28 cellular contexts compared by ENCODE assay signal in genomic region chr11:102830328-102830727, GRCh38. TPM values are rescaled to one million over a fixed set of nuclear protein-coding genes. Genes with fewer than 3 reads are reported as not detected.
DNase-seq lines count a peak whose midpoint lies in the region; ATAC-seq, FAIRE-seq and TF ChIP-seq lines count a peak whose summit lies in the region.
"Had no signal": no experiment of that assay in that cellular context is flagged by ENCODE, and none has a peak within 500 bp of the region (broad histone marks: within the 10 kb centered on the region; RNA-seq: fewer than 3 reads in every experiment).

No MANE protein-coding gene starts in this region.

- no peak overlapping the region for H3K9ac ChIP-seq in IMR-90 (ENCODE audit: low read depth, low read length)
- H3K9ac ChIP-seq: KMS-11 had no signal

- POLR2A ChIA-PET in IMR-90 (lab: Charles Lee; ENCODE audit: unreplicated experiment), result no interaction called here

- intact Hi-C loops in IMR-90 (cut with micrococcal nuclease), result no loop called here

- H3K4ac ChIP-seq in IMR-90 (ENCODE audit: low read depth, low read length), result no peak overlapping the region

- CTCF ChIA-PET in IMR-90 (lab: Yijun Ruan, JAX), result interaction anchor here (1.8 kb wide), 1 partner anchor 84 kb away, joined by 5 read pairs; no protein-coding TSS in a partner anchor

- no peak for TF ChIP-seq RAD21 in IMR-90 (IDR thresholded peaks at IDR 0.05; ENCODE audit: low read length)

- H3K56ac ChIP-seq in IMR-90 (ENCODE audit: extremely low read depth, insufficient read depth, low read length), result no peak overlapping the region

- no peak overlapping the region for H2AK5ac ChIP-seq in IMR-90 (ENCODE audit: low read depth, low read length)

- H4K8ac ChIP-seq in IMR-90 (ENCODE audit: low read depth in 2 of 2, low read length in 2 of 2), result no peak overlapping the region

- no peak overlapping the region for H4K91ac ChIP-seq in IMR-90 (ENCODE audit: insufficient read depth, low read depth, low read length)

- peaks cover 3% of the 10 kb centered on the region; the same call in 1 of the 2 replicates for H3K9me3 ChIP-seq in IMR-90 (ENCODE audit: control insufficient read depth, insufficient read depth, low read length)
- H3K9me3 ChIP-seq: gastrocnemius medialis, tibial artery had no signal

- no CpG with 5 or more reads among the region's 2 CpGs for WGBS in IMR-90 (ENCODE audit: extremely low coverage in 2 of 2, insufficient read length in 1 of 2), 2 experiments

- no peaks in the 10 kb centered on the region for H3K4me1 ChIP-seq in IMR-90 (ENCODE audit: control insufficient read depth, insufficient read depth, low read length)
- H3K4me1 ChIP-seq: gastrocnemius medialis, tibial artery had no signal

- FAIRE-seq in bronchial epithelial cell (lab: Jason Lieb, UNC) (peak; percentile 87), H54 (lab: Jason Lieb, UNC) (no peak)
- FAIRE-seq: A204.1, G401.6 had no signal

- dilution Hi-C loops in IMR-90 (cut with HindIII; ENCODE audit: low sequenced_read_pairs, unreplicated experiment), result no loop called here

- no peak overlapping the region for H3K27ac ChIP-seq in IMR-90 (ENCODE audit: insufficient read depth, low read length)
- H3K27ac ChIP-seq: gastrocnemius medialis, KMS-11, RWPE1, SK-N-MC, tibial artery had no signal

- DNase-seq in AG10803 (ENCODE audit: low read depth) (peak; percentile 61), IMR-90 (peak; percentile 29), bronchial epithelial cell (ENCODE audit: low read depth) (peak; percentile 93), iris pigment epithelial cell (ENCODE audit: low read depth) (peak; percentile 50), H54 (ENCODE audit: insufficient read length, low spot score) (no peak), NCI-H2196 (lab: John Stamatoyannopoulos, UW; ENCODE audit: unreplicated experiment) (no peak), cortex of kidney (lab: John Stamatoyannopoulos, UW) (no peak)
- DNase-seq: activated CD8-positive, alpha-beta T cell treated with anti-CD3 and anti-CD28 coated beads, Interleukin-2, amount 10 ng/mL, durations not matched to agents 7 days and 5 days; activated T-cell treated with anti-CD3 and anti-CD28 coated beads for 4 hours; gastrocnemius medialis; H9; naive thymus-derived CD4-positive, alpha-beta T cell; NCI-H345; NCI-H748 treated with DMSO at 0.1 percent for 48 hours; nucleus accumbens; stimulated activated naive CD8-positive, alpha-beta T cell treated with anti-CD3 and anti-CD28 coated beads, Interleukin-15, amount 100 ng/mL, for 72 hours; T-helper 2 cell; tibial artery had no signal

- TF ChIP-seq CTCF in AG10803 (conservative IDR thresholded peaks at IDR 0.05; ENCODE audit: low read length), result no peak
- no peak for TF ChIP-seq CTCF in IMR-90 (conservative IDR thresholded peaks at IDR 0.05; ENCODE audit: low read depth, low read length)
- TF ChIP-seq CTCF in bronchial epithelial cell (IDR thresholded peaks at IDR 0.05; ENCODE audit: insufficient read depth, low read length, severe bottlenecking), result no peak

- 0 out of 2 replicates have a peak, but pooled peaks cover 2% of the 10 kb centered on the region for H3K9me1 ChIP-seq in IMR-90 (ENCODE audit: insufficient read depth, low read length)

- no peaks in the 10 kb centered on the region for H4K20me1 ChIP-seq in IMR-90 (ENCODE audit: insufficient read depth, low read length)

- H3K27me3 ChIP-seq in IMR-90 (ENCODE audit: control insufficient read depth, insufficient read depth, low read length), result no peaks in the 10 kb centered on the region; the same call in 1 of the 2 replicates
- no peaks in the 10 kb centered on the region for H3K27me3 ChIP-seq in bronchial epithelial cell (ENCODE audit: control insufficient read depth, insufficient read depth, low read length)
- H3K27me3 ChIP-seq: gastrocnemius medialis had no signal

- no peak overlapping the region for H2BK15ac ChIP-seq in IMR-90 (ENCODE audit: low read depth, low read length)

- no peaks in the 10 kb centered on the region for H3K36me3 ChIP-seq in IMR-90 (ENCODE audit: control insufficient read depth, insufficient read depth, low read length)
- no peaks in the 10 kb centered on the region for H3K36me3 ChIP-seq in bronchial epithelial cell (ENCODE audit: control insufficient read depth, insufficient read depth, low read length)
- H3K36me3 ChIP-seq: gastrocnemius medialis, tibial artery had no signal

- H2BK120ac ChIP-seq in IMR-90 (ENCODE audit: low read depth, low read length), result no peak overlapping the region

- H3K18ac ChIP-seq in IMR-90 (ENCODE audit: low read depth, low read length), result no peak overlapping the region

- ATAC-seq in IMR-90 (ENCODE audit: low read depth) (no peak), HG03095 (IDR thresholded peaks at IDR 0.05; ENCODE audit: unreplicated experiment) (no peak)
- ATAC-seq: activated CD8-positive, alpha-beta T cell treated with anti-CD3 and anti-CD28 coated beads, Interleukin-2, amount 10 ng/mL, durations not matched to agents 7 days and 5 days; gastrocnemius medialis; left lobe of liver; naive thymus-derived CD4-positive, alpha-beta T cell; stimulated activated naive CD8-positive, alpha-beta T cell treated with anti-CD3 and anti-CD28 coated beads, Interleukin-15, amount 100 ng/mL, for 72 hours had no signal

- no peak overlapping the region for H3K23ac ChIP-seq in IMR-90 (ENCODE audit: low read depth, low read length)

- H2AK9ac ChIP-seq in IMR-90 (replicated peaks; ENCODE audit: low read depth, low read length, poor library complexity), result no peak overlapping the region

- no peak overlapping the region for H2AFZ ChIP-seq in IMR-90 (replicated peaks; ENCODE audit: low read length, poor library complexity)

- no TSS peak for BruUV-seq in IMR-90 (replicated peaks; lab: Mats Ljungman, UMichigan)

- no peak overlapping the region for H3K4me2 ChIP-seq in IMR-90 (ENCODE audit: low read depth, low read length)
- H3K4me2 ChIP-seq: KMS-11 had no signal

- no peaks in the 10 kb centered on the region for H3K79me1 ChIP-seq in IMR-90 (ENCODE audit: low read depth in 1 of 2, low read length in 2 of 2)

- H4K5ac ChIP-seq in IMR-90 (ENCODE audit: low read depth, low read length), result no peak overlapping the region

- no peak overlapping the region for H3K14ac ChIP-seq in IMR-90 (replicated peaks; ENCODE audit: low read depth, low read length)

- H3K4me3 ChIP-seq in AG10803 (ENCODE audit: low read length) (no peak overlapping the region), IMR-90 (ENCODE audit: insufficient read depth, low read depth, low read length) (no peak overlapping the region), bronchial epithelial cell (ENCODE audit: low read depth, low read length) (no peak overlapping the region)
- H3K4me3 ChIP-seq: gastrocnemius medialis, SK-N-MC, skin epidermis, tibial artery had no signal

- in situ Hi-C loops in IMR-90 (cut with MboI; ENCODE audit: low sequenced_read_pairs), result no loop called here

- no peak overlapping the region for H2BK20ac ChIP-seq in IMR-90 (ENCODE audit: low read depth, low read length)

- no peak for TF ChIP-seq POLR2A in IMR-90 (IDR thresholded peaks at IDR 0.05; ENCODE audit: low read depth, low read length)
- TF ChIP-seq POLR2A in H54 (IDR thresholded peaks at IDR 0.05; ENCODE audit: low read depth, low read length), result no peak

- H2BK5ac ChIP-seq in IMR-90 (ENCODE audit: low read depth, low read length, poor library complexity, severe bottlenecking), result no peak overlapping the region

TF ChIP-seq in IMR-90, 13 proteins besides CTCF, POLR2A, EP300 and RAD21:
- no peak for TF ChIP-seq MAZ (IDR thresholded peaks at IDR 0.05; ENCODE audit: borderline replicate concordance, low read depth, low read length)

RNA-seq across cellular contexts. Expression of gene MMP3, which starts 13.1 kb away (rescaled TPM):
- total RNA-seq in IMR-90 (2012; rRNA removed), result under 0.01 and 0.28 TPM in 2 replicates
- polyA plus RNA-seq in IMR-90 (2012; rRNA removed), result 0.29 and 0.39 TPM in 2 replicates
- polyA plus RNA-seq in IMR-90 (2012; cell fraction: cytosol; rRNA removed), result 0.03 and 0.09 TPM in 2 replicates
- polyA plus RNA-seq in IMR-90 (2012; cell fraction: nucleus; rRNA removed; ENCODE audit: low replicate concordance), result 0.04 and 0.09 TPM in 2 replicates
- 0.13 and 0.26 TPM in 2 replicates for total RNA-seq in bronchial epithelial cell
- total RNA-seq: activated CD8-positive, alpha-beta T cell treated with anti-CD3 and anti-CD28 coated beads, Interleukin-2, amount 10 ng/mL, durations not matched to agents 7 days and 5 days; H9; left lobe of liver; mesothelial cell of epicardium; naive thymus-derived CD4-positive, alpha-beta T cell; OCI-LY7 had no signal
- polyA plus RNA-seq: naive thymus-derived CD4-positive, alpha-beta T cell had no signal

RNA-seq across cellular contexts. Expression of gene MMP1, which starts 32.4 kb away (rescaled TPM):
- total RNA-seq in IMR-90 (2012; rRNA removed), result 245 and 246 TPM in 2 replicates
- 155 and 166 TPM in 2 replicates for polyA plus RNA-seq in IMR-90 (2012; rRNA removed)
- 30.1 and 60.9 TPM in 2 replicates for polyA plus RNA-seq in IMR-90 (2012; cell fraction: cytosol; rRNA removed)
- polyA plus RNA-seq in IMR-90 (2012; cell fraction: nucleus; rRNA removed; ENCODE audit: low replicate concordance), result 9.4 and 51.9 TPM in 2 replicates
- 68.1 and 168 TPM in 2 replicates for total RNA-seq in bronchial epithelial cell
- total RNA-seq: activated CD8-positive, alpha-beta T cell treated with anti-CD3 and anti-CD28 coated beads, Interleukin-2, amount 10 ng/mL, durations not matched to agents 7 days and 5 days; gastrocnemius medialis; H9; left lobe of liver; naive thymus-derived CD4-positive, alpha-beta T cell; OCI-LY7 had no signal
- polyA plus RNA-seq: naive thymus-derived CD4-positive, alpha-beta T cell had no signal

RNA-seq across cellular contexts. Expression of gene MMP12, which starts 44.5 kb away (rescaled TPM):
- not detected in 2 replicates for total RNA-seq in IMR-90 (2012; rRNA removed)
- polyA plus RNA-seq in IMR-90 (2012; rRNA removed), result not detected in 2 replicates
- polyA plus RNA-seq in IMR-90 (2012; cell fraction: cytosol; rRNA removed), result not detected in 2 replicates
- 0.05 TPM in 1 of 2 replicates, not detected in the other for polyA plus RNA-seq in IMR-90 (2012; cell fraction: nucleus; rRNA removed; ENCODE audit: low replicate concordance)
- not detected in 2 replicates for total RNA-seq in bronchial epithelial cell
- total RNA-seq: activated CD8-positive, alpha-beta T cell treated with anti-CD3 and anti-CD28 coated beads, Interleukin-2, amount 10 ng/mL, durations not matched to agents 7 days and 5 days; gastrocnemius medialis; H9; left lobe of liver; mesothelial cell of epicardium; naive thymus-derived CD4-positive, alpha-beta T cell; OCI-LY7 had no signal
- polyA plus RNA-seq: naive thymus-derived CD4-positive, alpha-beta T cell had no signal

RNA-seq across cellular contexts. Expression of gene MMP10, which starts 49.9 kb away (rescaled TPM):
- total RNA-seq in IMR-90 (2012; rRNA removed) (not detected in 2 replicates), bronchial epithelial cell (4.2 and 4.9 TPM in 2 replicates)
- not detected in 2 replicates for polyA plus RNA-seq in IMR-90 (2012; rRNA removed)
- not detected in 2 replicates for polyA plus RNA-seq in IMR-90 (2012; cell fraction: cytosol; rRNA removed)
- not detected in 2 replicates for polyA plus RNA-seq in IMR-90 (2012; cell fraction: nucleus; rRNA removed; ENCODE audit: low replicate concordance)
- total RNA-seq: activated CD8-positive, alpha-beta T cell treated with anti-CD3 and anti-CD28 coated beads, Interleukin-2, amount 10 ng/mL, durations not matched to agents 7 days and 5 days; gastrocnemius medialis; H9; left lobe of liver; mesothelial cell of epicardium; naive thymus-derived CD4-positive, alpha-beta T cell; OCI-LY7 had no signal
- polyA plus RNA-seq: naive thymus-derived CD4-positive, alpha-beta T cell had no signal

Comparison
In these comparisons a context has a peak if more than half of its experiments do, and no peak if none do; other contexts are left out.
1. DNase-seq: peak in AG10803 (single experiment), IMR-90 (single experiment), bronchial epithelial cell (single experiment) and iris pigment epithelial cell (single experiment); none in H54 (single experiment), NCI-H2196 (single experiment) and cortex of kidney (single experiment).